Comparison of ENCODE assay signal across 17 cellular contexts in the genomic region with DNA sequence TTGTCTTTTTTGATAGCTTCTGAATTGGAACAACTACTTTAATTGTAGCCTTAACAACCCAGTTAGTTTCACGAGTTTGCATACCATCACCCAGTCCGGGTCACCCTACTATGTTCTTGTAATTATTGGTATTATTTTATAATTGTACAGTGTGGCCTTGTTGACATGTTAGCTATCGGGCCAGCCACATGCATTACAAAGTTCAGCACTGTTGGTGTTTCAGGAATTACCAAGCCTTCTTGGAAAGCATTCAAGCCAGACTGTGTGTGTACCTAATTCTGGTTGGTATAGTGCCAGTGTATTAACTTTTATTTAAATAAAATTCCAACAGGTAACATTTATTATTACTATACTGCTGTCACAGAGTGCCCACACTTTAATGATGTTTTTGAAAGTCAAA.
"Had no signal": no experiment of that assay in that cellular context is flagged by ENCODE, and none has a peak within 500 bp of the region (broad histone marks: within the 10 kb centered on the region; RNA-seq: fewer than 3 reads in every experiment).

No MANE protein-coding gene starts in this region.

- H3K27me3 ChIP-seq: neutrophil, right atrium auricular region, sigmoid colon, spleen, tibial nerve, upper lobe of right lung, uterus had no signal

- DNase-seq: cortex of kidney; mesenchymal stem cell; mucosa of descending colon; naive B cell; sigmoid colon; spleen; stimulated activated CD4-positive, alpha-beta T cell treated with anti-CD3 and anti-CD28 coated beads, Interleukin-4, amount 100 ng/mL, for 4 hours; stimulated activated naive CD8-positive, alpha-beta T cell treated with anti-CD3 and anti-CD28 coated beads, Interleukin-15, Interleukin-2, amounts not matched to agents 100 U/mL and 50 U/mL, for 24 hours; upper lobe of right lung; uterus had no signal

- H3K9ac ChIP-seq: parathyroid adenoma had no signal

- H3K4me1 ChIP-seq: uterus had no signal

- H3K36me3 ChIP-seq: neutrophil, right atrium auricular region, sigmoid colon, spleen, thoracic aorta, tibial nerve, upper lobe of right lung, uterus had no signal

- FAIRE-seq: frontal cortex, keratinocyte had no signal

- H3K27ac ChIP-seq: neutrophil, parathyroid adenoma, right atrium auricular region, sigmoid colon, spleen, thoracic aorta, tibial nerve, upper lobe of right lung, uterus had no signal

- H3K9me3 ChIP-seq: mucosa of descending colon, neutrophil, right atrium auricular region, sigmoid colon, spleen, thoracic aorta, tibial nerve, upper lobe of right lung, uterus had no signal

- H3K4me3 ChIP-seq: mucosa of descending colon, right atrium auricular region, sigmoid colon, spleen, thoracic aorta, tibial nerve, upper lobe of right lung, uterus had no signal
